In the genomic region with DNA sequence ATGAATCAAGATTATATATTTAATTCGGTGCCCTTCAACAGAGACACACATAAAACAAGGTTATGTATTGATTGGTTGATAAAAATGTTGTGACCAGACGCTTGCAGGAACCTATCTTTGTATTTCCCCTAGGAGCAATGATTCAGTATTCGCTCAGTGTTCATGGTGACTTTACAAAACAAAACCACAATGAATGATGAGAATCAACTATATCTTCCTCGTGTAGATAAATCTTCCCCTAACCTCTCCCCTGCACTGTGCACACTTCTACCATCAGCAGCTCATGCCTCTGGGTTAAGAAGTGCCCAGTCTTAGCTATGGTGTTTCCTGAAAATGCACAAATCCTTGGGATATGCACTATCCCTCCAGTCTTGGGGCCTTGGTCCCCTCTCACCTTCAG, we compare ENCODE assay signal across 19 cellular contexts. TPM values are rescaled to one million over a fixed set of nuclear protein-coding genes. Genes with fewer than 3 reads are reported as not detected.
A peak's percentile ranks its signal among the peaks of the same experiment; 100 is the strongest.
DNase-seq lines count a peak whose midpoint lies in the region; ATAC-seq and TF ChIP-seq lines count a peak whose summit lies in the region.
"Had no signal": no experiment of that assay in that cellular context is flagged by ENCODE, and none has a peak within 500 bp of the region (broad histone marks: within the 10 kb centered on the region; RNA-seq: fewer than 3 reads in every experiment).

No MANE protein-coding gene starts in this region.

- CTCF ChIA-PET in CD8-positive, alpha-beta T cell (lab: Charles Lee) = no interaction called here

- peak overlapping the region; percentile 87 for H3K4me2 ChIP-seq in Loucy (ENCODE audit: low read depth, low read length, poor library complexity, severe bottlenecking)

- H3K27me3 ChIP-seq in CD8-positive, alpha-beta T cell (ENCODE audit: insufficient read depth, low read length) = no peaks in the 10 kb centered on the region
- H3K27me3 ChIP-seq in Loucy (ENCODE audit: insufficient read depth, low read length, poor library complexity, severe bottlenecking) = no peaks in the 10 kb centered on the region
- H3K27me3 ChIP-seq: gastroesophageal sphincter, pancreas, tibial nerve had no signal

- ATAC-seq in CD8-positive, alpha-beta T cell = no peak
- no peak for ATAC-seq in activated naive CD8-positive, alpha-beta T cell treated with anti-CD3 and anti-CD28 coated beads, Interleukin-2, amount 10 ng/mL, durations not matched to agents 7 days and 5 days (ENCODE audit: low read depth)
- ATAC-seq in natural killer cell = peak in 2 of 3 donors; percentile 6 to 23
- ATAC-seq: gastroesophageal sphincter, pancreas had no signal

- peaks cover 70% of the 10 kb centered on the region for H3K4me1 Mint-ChIP-seq in CD8-positive, alpha-beta T cell (ENCODE audit: low read depth)
- H3K4me1 Mint-ChIP-seq in activated naive CD8-positive, alpha-beta T cell treated with anti-CD3 and anti-CD28 coated beads, Interleukin-2, amount 10 ng/mL, durations not matched to agents 7 days and 5 days = peaks cover 64% of the 10 kb centered on the region
- H3K4me1 Mint-ChIP-seq in natural killer cell = peaks cover 68 to 91% of the 10 kb centered on the region in 2 donors
- H3K4me1 Mint-ChIP-seq: H9 had no signal

- no peaks in the 10 kb centered on the region for H3K9me3 Mint-ChIP-seq in CD8-positive, alpha-beta T cell
- H3K9me3 Mint-ChIP-seq in activated naive CD8-positive, alpha-beta T cell treated with anti-CD3 and anti-CD28 coated beads, Interleukin-2, amount 10 ng/mL, durations not matched to agents 7 days and 5 days = no peaks in the 10 kb centered on the region
- H3K9me3 Mint-ChIP-seq in natural killer cell = no peaks in the 10 kb centered on the region
- H3K9me3 Mint-ChIP-seq: H9 had no signal

- peaks cover 1% of the 10 kb centered on the region; the same call in 1 of the 2 replicates for H3F3A ChIP-seq in Loucy (ENCODE audit: low read depth)

- peaks cover 11% of the 10 kb centered on the region for H4K20me1 ChIP-seq in Loucy (ENCODE audit: insufficient read depth, low read length, poor library complexity, severe bottlenecking)

- peak overlapping the region; percentile 8 for H3K4me3 Mint-ChIP-seq in CD8-positive, alpha-beta T cell
- peak overlapping the region; percentile 11 for H3K4me3 Mint-ChIP-seq in activated naive CD8-positive, alpha-beta T cell treated with anti-CD3 and anti-CD28 coated beads, Interleukin-2, amount 10 ng/mL, durations not matched to agents 7 days and 5 days
- H3K4me3 Mint-ChIP-seq in natural killer cell = peak overlapping the region; percentile 70
- H3K4me3 Mint-ChIP-seq: B cell, H9 had no signal

- peaks cover 6% of the 10 kb centered on the region for H3K36me3 Mint-ChIP-seq in CD8-positive, alpha-beta T cell
- H3K36me3 Mint-ChIP-seq in activated naive CD8-positive, alpha-beta T cell treated with anti-CD3 and anti-CD28 coated beads, Interleukin-2, amount 10 ng/mL, durations not matched to agents 7 days and 5 days = peaks cover 10% of the 10 kb centered on the region
- H3K36me3 Mint-ChIP-seq in natural killer cell = no peaks in the 10 kb centered on the region

- H3K27me3 Mint-ChIP-seq in CD8-positive, alpha-beta T cell (ENCODE audit: low read depth) = no peaks in the 10 kb centered on the region
- no peaks in the 10 kb centered on the region for H3K27me3 Mint-ChIP-seq in activated naive CD8-positive, alpha-beta T cell treated with anti-CD3 and anti-CD28 coated beads, Interleukin-2, amount 10 ng/mL, durations not matched to agents 7 days and 5 days
- H3K27me3 Mint-ChIP-seq in natural killer cell (ENCODE audit: low read depth in 2 of 2) = no peaks in the 10 kb centered on the region
- H3K27me3 Mint-ChIP-seq: B cell had no signal

- H3K9me3 ChIP-seq in CD8-positive, alpha-beta T cell (ENCODE audit: low read length) = no peaks in the 10 kb centered on the region
- no peaks in the 10 kb centered on the region for H3K9me3 ChIP-seq in Loucy (ENCODE audit: insufficient read depth, low read depth, low read length)
- H3K9me3 ChIP-seq: gastroesophageal sphincter, left ventricle myocardium inferior, pancreas, tibial nerve had no signal

- POLR2A ChIA-PET in CD8-positive, alpha-beta T cell (lab: Charles Lee) = interaction anchor here (1.1 kb wide), 1 partner anchor 15 kb away, joined by 4 read pairs; no protein-coding TSS in a partner anchor
- POLR2A ChIA-PET in activated naive CD8-positive, alpha-beta T cell treated with anti-CD3 and anti-CD28 coated beads, Interleukin-2, amount 10 ng/mL, durations not matched to agents 7 days and 5 days (lab: Charles Lee) = interaction anchor here (1.6 to 4.6 kb wide), 2 partner anchors 14 to 121 kb away, joined by 5 to 38 read pairs; a partner anchor contains a TSS

- peaks cover 97% of the 10 kb centered on the region for H3K79me2 ChIP-seq in Loucy (ENCODE audit: insufficient read depth, low read length)

- H3K4me3 ChIP-seq in CD8-positive, alpha-beta T cell (ENCODE audit: low read depth, low read length) = no peak overlapping the region
- H3K4me3 ChIP-seq in Loucy (ENCODE audit: low read length, poor library complexity, severe bottlenecking) = peak overlapping the region; percentile 3
- H3K4me3 ChIP-seq: gastroesophageal sphincter, left ventricle myocardium inferior, pancreas, tibial nerve had no signal

- no peak for DNase-seq in CD8-positive, alpha-beta T cell
- DNase-seq in activated naive CD8-positive, alpha-beta T cell treated with anti-CD3 and anti-CD28 coated beads, Interleukin-2, amount 10 ng/mL, durations not matched to agents 7 days and 5 days = no peak
- DNase-seq in natural killer cell = no peak
- no peak for DNase-seq in cerebellar cortex (ENCODE audit: low spot score)
- DNase-seq in NCI-H446 treated with DMSO at 0.1 percent for 48 hours (lab: John Stamatoyannopoulos, UW) = no peak
- DNase-seq in stimulated activated CD4-positive, alpha-beta T cell treated with anti-CD3 and anti-CD28 coated beads, Interleukin-4, amount 100 ng/mL, for 4 hours = no peak
- DNase-seq: activated CD8-positive, alpha-beta memory T cell treated with anti-CD3 and anti-CD28 coated beads, Interleukin-2, amount 50 U/mL, for 4 hours; aorta; H9; left ventricle myocardium inferior; NCI-H2029 treated with DMSO at 0.1 percent for 48 hours; NCI-H748 treated with DMSO at 0.1 percent for 48 hours; pancreas; RPMI8226; WERI-Rb-1 had no signal

- H3K27ac ChIP-seq in CD8-positive, alpha-beta T cell (ENCODE audit: low read depth, low read length) = no peak overlapping the region
- H3K27ac ChIP-seq: gastroesophageal sphincter, left ventricle myocardium inferior, pancreas, tibial nerve, WERI-Rb-1 had no signal

- H2AFZ ChIP-seq in Loucy (ENCODE audit: low read length) = no peak overlapping the region

- no peaks in the 10 kb centered on the region for H3K9me2 ChIP-seq in Loucy (replicated peaks; ENCODE audit: low read depth, low read length)

- peaks cover 61% of the 10 kb centered on the region for H3K4me1 ChIP-seq in CD8-positive, alpha-beta T cell (ENCODE audit: insufficient read depth, low read length)
- H3K4me1 ChIP-seq in Loucy (ENCODE audit: insufficient read depth, low read length, poor library complexity, severe bottlenecking) = peaks cover 66% of the 10 kb centered on the region
- H3K4me1 ChIP-seq: pancreas had no signal

- H3K27ac Mint-ChIP-seq in CD8-positive, alpha-beta T cell = peak overlapping the region; percentile 99
- H3K27ac Mint-ChIP-seq in activated naive CD8-positive, alpha-beta T cell treated with anti-CD3 and anti-CD28 coated beads, Interleukin-2, amount 10 ng/mL, durations not matched to agents 7 days and 5 days = peak overlapping the region; percentile 68
- H3K27ac Mint-ChIP-seq in natural killer cell = peak overlapping the region; percentile 98 to 99
- H3K27ac Mint-ChIP-seq: H9 had no signal

- no peaks in the 10 kb centered on the region for H3K36me3 ChIP-seq in CD8-positive, alpha-beta T cell (ENCODE audit: insufficient read depth, low read length)
- H3K36me3 ChIP-seq in Loucy (ENCODE audit: insufficient read depth, low read length) = no peaks in the 10 kb centered on the region
- H3K36me3 ChIP-seq: gastroesophageal sphincter, left ventricle myocardium inferior, pancreas, tibial nerve, WERI-Rb-1 had no signal

- intact Hi-C loops in CD8-positive, alpha-beta T cell (cut with DNase I, micrococcal nuclease) = loop anchor here (2.0 to 5.0 kb wide), 4 partner anchors 37 to 658 kb away; a partner anchor contains a TSS
- intact Hi-C loops in natural killer cell (cut with micrococcal nuclease) = loop anchor here (2.0 to 5.0 kb wide), 2 partner anchors 19 to 57 kb away; no protein-coding TSS in a partner anchor

- peak overlapping the region; percentile 71 for H3K9ac ChIP-seq in Loucy (ENCODE audit: low read depth, low read length, poor library complexity, severe bottlenecking)

- no peak for TF ChIP-seq CTCF in CD8-positive, alpha-beta T cell (IDR thresholded peaks at IDR 0.05)
- TF ChIP-seq CTCF in Loucy (conservative IDR thresholded peaks at IDR 0.05; ENCODE audit: low read length) (no peak), natural killer cell (IDR thresholded peaks at IDR 0.05) (no peak)

RNA-seq across cellular contexts. Expression of a gene that starts 16.3 kb away (rescaled TPM):
- 10 to 100 TPM; 82.4 to 82.7 TPM for total RNA-seq in CD8-positive, alpha-beta T cell
- total RNA-seq in activated naive CD8-positive, alpha-beta T cell treated with anti-CD3 and anti-CD28 coated beads, Interleukin-2, amount 10 ng/mL, durations not matched to agents 7 days and 5 days = 10 to 100 TPM; 80.5 to 80.9 TPM
- 100 to 1,000 TPM; 248 to 289 (median 282) TPM for total RNA-seq in natural killer cell

Comparison
In these comparisons a context has a peak if more than half of its experiments do, and no peak if none do; other contexts are left out.
1. ATAC-seq: peak in natural killer cell (2 of 3); none in CD8-positive, alpha-beta T cell (single experiment) and activated naive CD8-positive, alpha-beta T cell treated with anti-CD3 and anti-CD28 coated beads, Interleukin-2, amount 10 ng/mL, durations not matched to agents 7 days and 5 days (single experiment).
2. H3K4me3 Mint-ChIP-seq: peak in every context shown above with its lines; median percentile 70 in natural killer cell; 11 in activated naive CD8-positive, alpha-beta T cell treated with anti-CD3 and anti-CD28 coated beads, Interleukin-2, amount 10 ng/mL, durations not matched to agents 7 days and 5 days; 8 in CD8-positive, alpha-beta T cell.
3. Peak in every context shown above with its lines, with median percentiles within 50 percentile points of each other: H3K27ac Mint-ChIP-seq.